In the genomic region with DNA sequence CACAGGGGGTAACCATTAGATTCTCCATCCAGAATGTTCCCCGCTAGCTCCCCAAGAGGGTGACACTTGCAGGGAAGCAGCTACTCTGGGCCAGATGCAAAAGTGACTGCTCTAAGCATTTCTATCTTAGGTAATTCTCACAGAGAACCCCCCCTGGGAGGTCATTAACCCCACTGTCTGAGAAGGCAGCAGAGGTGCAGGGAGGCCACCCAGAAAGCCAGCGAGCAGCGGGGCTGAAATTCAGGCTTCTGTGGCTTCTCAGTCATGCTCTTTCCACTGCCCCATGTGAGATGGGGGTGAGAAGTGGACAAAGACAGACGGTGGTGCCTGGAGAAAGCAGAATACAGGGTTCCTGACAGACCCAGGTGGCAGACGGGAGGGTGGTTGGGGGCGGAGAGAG, we compare ENCODE assay signal across 24 cellular contexts.
"Had no signal": no experiment of that assay in that cellular context is flagged by ENCODE, and none has a peak within 500 bp of the region (broad histone marks: within the 10 kb centered on the region; RNA-seq: fewer than 3 reads in every experiment).

No MANE protein-coding gene starts in this region.

- H3K27me3 ChIP-seq: ovary, right lobe of liver, thyroid gland, tibial nerve, upper lobe of left lung, vagina had no signal

- H3K9me3 ChIP-seq: ovary, psoas muscle, right lobe of liver, sigmoid colon, stomach, thoracic aorta, thyroid gland, tibial nerve, upper lobe of left lung, vagina had no signal

- H3K4me1 ChIP-seq: neural progenitor cell, parathyroid adenoma, psoas muscle, right lobe of liver, sigmoid colon, stomach, thyroid gland, tibial nerve, upper lobe of left lung, vagina had no signal

- H3K27ac ChIP-seq: neural progenitor cell, ovary, parathyroid adenoma, psoas muscle, right lobe of liver, sigmoid colon, stomach, thoracic aorta, thyroid gland, tibial nerve, upper lobe of left lung, vagina had no signal

- ATAC-seq: psoas muscle; right cardiac atrium; right lobe of liver; stimulated activated effector memory CD8-positive, alpha-beta T cell treated with anti-CD3 and anti-CD28 coated beads, Interleukin-12 subunit alpha, Interleukin-12 subunit beta, amount 100 ng/mL, for 72 hours; stimulated activated naive B cell treated with anti-CD40 and anti-IgM and Interleukin-4, amounts not matched to agents 10 μg/mL and 1 μg/mL and 100 μg/mL, for 72 hours had no signal

- H3K36me3 ChIP-seq: neural progenitor cell, ovary, right lobe of liver, sigmoid colon, stomach, thoracic aorta, thyroid gland, tibial nerve, upper lobe of left lung, vagina had no signal

- DNase-seq: occipital lobe; ovary; posterior cingulate gyrus; psoas muscle; right cardiac atrium; right lobe of liver; sigmoid colon; small intestine; stimulated activated CD4-positive, alpha-beta T cell treated with anti-CD3 and anti-CD28 coated beads, Interleukin-15, amount 100 ng/mL, for 24 hours; stimulated activated CD4-positive, alpha-beta T cell treated with anti-CD3 and anti-CD28 coated beads, Interleukin-2, amount 100 ng/mL, for 24 hours; stimulated activated CD4-positive, alpha-beta T cell treated with anti-CD3 and anti-CD28 coated beads, Interleukin-2, amount 100 ng/mL, for 48 hours; stimulated activated CD4-positive, alpha-beta T cell treated with anti-CD3 and anti-CD28 coated beads, Interleukin-4, amount 100 ng/mL, for 24 hours; stimulated activated naive B cell treated with anti-CD40 and anti-IgM and Interleukin-4, amounts not matched to agents 10 μg/mL and 1 μg/mL and 100 μg/mL, for 72 hours; stimulated activated naive CD4-positive, alpha-beta T cell treated with Interleukin-2 at 50 U/mL for 16 hours; stomach; thyroid gland; trophoblast cell; upper lobe of left lung had no signal

- H3K4me3 ChIP-seq: neural progenitor cell, ovary, psoas muscle, right lobe of liver, sigmoid colon, stomach, thoracic aorta, thyroid gland, tibial nerve, upper lobe of left lung, vagina had no signal
